In the genomic region with DNA sequence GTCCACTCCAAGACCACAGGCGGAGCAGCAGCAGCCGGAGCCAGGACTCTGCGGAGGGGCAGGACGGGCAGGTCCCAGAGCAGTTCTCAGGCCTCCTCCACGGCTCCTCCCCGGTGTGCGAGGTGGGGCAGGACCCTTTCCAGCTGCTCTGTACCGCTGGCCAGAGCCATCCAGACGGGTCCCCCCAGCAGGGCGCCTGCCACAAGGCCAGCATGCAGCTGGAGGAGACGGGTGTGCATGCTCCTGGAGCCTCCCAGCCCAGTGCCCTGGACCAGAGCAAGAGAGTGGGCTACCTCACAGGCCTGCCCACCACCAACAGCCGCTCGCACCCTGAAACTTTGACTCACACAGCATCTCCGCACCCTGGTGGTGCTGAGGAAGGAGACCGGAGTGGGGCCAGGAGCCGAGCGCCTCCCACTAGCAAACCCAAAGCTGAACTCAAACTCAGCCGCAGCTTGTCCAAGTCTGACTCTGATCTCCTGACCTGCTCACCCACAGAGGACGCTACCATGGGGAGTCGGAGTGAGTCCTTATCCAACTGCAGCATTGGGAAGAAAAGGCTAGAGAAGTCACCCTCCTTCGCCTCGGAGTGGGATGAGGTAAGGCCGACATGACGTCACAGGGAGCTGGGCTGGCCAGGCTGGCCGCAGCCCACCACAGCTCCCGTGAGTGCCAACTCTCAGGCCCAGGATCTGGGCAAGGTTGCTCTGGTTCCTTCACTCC, we compare ENCODE assay signal across 10 cellular contexts.
DNase-seq lines count a peak whose midpoint lies in the region; ATAC-seq, FAIRE-seq and TF ChIP-seq lines count a peak whose summit lies in the region.
"Had no signal": no experiment of that assay in that cellular context is flagged by ENCODE, and none has a peak within 500 bp of the region (broad histone marks: within the 10 kb centered on the region; RNA-seq: fewer than 3 reads in every experiment).

No MANE protein-coding gene starts in this region.

- peak; percentile 70 for ATAC-seq in left ventricle myocardium superior
- ATAC-seq in GM21528 (IDR thresholded peaks at IDR 0.05; ENCODE audit: low FRiP score, unreplicated experiment): no peak
- ATAC-seq: A549 had no signal

- TF ChIP-seq CTCF in breast epithelium (IDR thresholded peaks at IDR 0.05): no peak
- TF ChIP-seq CTCF in MCF 10A (IDR thresholded peaks at IDR 0.05; ENCODE audit: unreplicated experiment): no peak
- TF ChIP-seq CTCF in uterus (IDR thresholded peaks at IDR 0.05): no peak

- no peak overlapping the region for H2BK12ac ChIP-seq in trophoblast cell (ENCODE audit: low read length)

- no peak for TF ChIP-seq POLR2A in breast epithelium (IDR thresholded peaks at IDR 0.05)
- TF ChIP-seq POLR2A in uterus (IDR thresholded peaks at IDR 0.05): peak in 1 of 2 donors; percentile 30

- no peak overlapping the region for H2BK120ac ChIP-seq in trophoblast cell (ENCODE audit: insufficient read depth, low read length, poor library complexity)

- no peak overlapping the region for H3K4me3 Mint-ChIP-seq in MCF 10A (ENCODE audit: unreplicated experiment)

- no peak overlapping the region for H3K27ac Mint-ChIP-seq in MCF 10A (ENCODE audit: low read depth, unreplicated experiment)

- no TSS peak for BruUV-seq in MCF 10A (replicated peaks; lab: Mats Ljungman, UMichigan)

- H3K79me1 ChIP-seq in trophoblast cell (ENCODE audit: low read length): no peaks in the 10 kb centered on the region

- H3K9me3 ChIP-seq in breast epithelium: no peaks in the 10 kb centered on the region
- H3K9me3 ChIP-seq in trophoblast cell (ENCODE audit: insufficient read depth, low read depth, low read length): no peaks in the 10 kb centered on the region
- no peaks in the 10 kb centered on the region for H3K9me3 ChIP-seq in uterus
- H3K9me3 ChIP-seq: A549 had no signal

- peaks cover 14% of the 10 kb centered on the region in 2 donors for H3K4me1 ChIP-seq in breast epithelium
- H3K4me1 ChIP-seq in trophoblast cell (ENCODE audit: control insufficient read depth in 1 of 2, insufficient read depth in 2 of 2, low read length in 2 of 2): peaks cover 17 to 25% of the 10 kb centered on the region in 2 experiments
- no peaks in the 10 kb centered on the region for H3K4me1 ChIP-seq in uterus

- H3K4ac ChIP-seq in trophoblast cell (ENCODE audit: low read depth, low read length): peak overlapping the region; percentile 58

- H3K27me3 ChIP-seq in breast epithelium (no peaks in the 10 kb centered on the region), trophoblast cell (ENCODE audit: insufficient read depth, low read length) (no peaks in the 10 kb centered on the region), uterus (no peaks in the 10 kb centered on the region)

- no peak overlapping the region for H2AK5ac ChIP-seq in trophoblast cell (ENCODE audit: low read length)

- H3K4me3 ChIP-seq in breast epithelium: peak overlapping the region; percentile 51 to 68 (median 52)
- no peak overlapping the region for H3K4me3 ChIP-seq in trophoblast cell (ENCODE audit: low read depth, low read length)
- H3K4me3 ChIP-seq in uterus: peak overlapping the region; percentile 39 to 41
- H3K4me3 ChIP-seq: A549 had no signal

- H3K14ac ChIP-seq in trophoblast cell (ENCODE audit: low read length): no peak overlapping the region

- FAIRE-seq in RCC 7860 (lab: Jason Lieb, UNC): no peak
- FAIRE-seq: A549 had no signal

- DNase-seq in breast epithelium (ENCODE audit: low spot score in 2 of 2) (no peak), MCF 10A (ENCODE audit: unreplicated experiment) (no peak), left ventricle myocardium superior (peak; percentile 74), trophoblast cell (no peak), uterus (peak; percentile 70 to 73), RCC 7860 (ENCODE audit: low spot score) (no peak)
- DNase-seq in activated T-cell treated with anti-CD3 and anti-CD28 coated beads, Interleukin-2, amount 50 U/mL, for 48 hours: no peak
- DNase-seq: NCI-H2081 treated with DMSO at 0.1 percent for 48 hours had no signal

- H3K27ac ChIP-seq in breast epithelium (peak overlapping the region; percentile 79 to 95), trophoblast cell (ENCODE audit: low read depth, low read length) (no peak overlapping the region), uterus (peak overlapping the region; percentile 87 to 88)
- H3K27ac ChIP-seq: A549 had no signal

- no peaks in the 10 kb centered on the region for H3K9me3 Mint-ChIP-seq in MCF 10A (ENCODE audit: unreplicated experiment)

- no CpG with 5 or more reads among the region's 26 CpGs for WGBS in trophoblast cell (ENCODE audit: extremely low coverage, insufficient coverage, insufficient read length)

- no peak overlapping the region for H2BK5ac ChIP-seq in trophoblast cell (ENCODE audit: low read depth, low read length, poor library complexity)

- CTCF ChIA-PET in MCF 10A (lab: Yijun Ruan, JAX): interaction anchor here (1.1 kb wide), 1 partner anchor 31 kb away, joined by 3 read pairs; no protein-coding TSS in a partner anchor

- H4K8ac ChIP-seq in trophoblast cell (ENCODE audit: low read depth, low read length): no peak overlapping the region

- no peak overlapping the region for H3K18ac ChIP-seq in trophoblast cell (ENCODE audit: low read length)

- no peak overlapping the region for H3K23ac ChIP-seq in trophoblast cell (ENCODE audit: low read length)

- H4K91ac ChIP-seq in trophoblast cell (ENCODE audit: low read depth, low read length): no peak overlapping the region

- intact Hi-C loops in breast epithelium (cut with DNase I; ENCODE audit: low total_unique reads): no loop called here
- intact Hi-C loops in MCF 10A (cut with micrococcal nuclease): no loop called here
- intact Hi-C loops in left ventricle myocardium superior (cut with micrococcal nuclease): loop anchor here (10.0 kb wide), 1 partner anchor 47 kb away; no protein-coding TSS in a partner anchor
- intact Hi-C loops in uterus (cut with DNase I; ENCODE audit: low total_unique reads): no loop called here

- peaks cover 12% of the 10 kb centered on the region for H3K36me3 Mint-ChIP-seq in MCF 10A (ENCODE audit: insufficient read depth, unreplicated experiment)

- H3K36me3 ChIP-seq in breast epithelium (no peaks in the 10 kb centered on the region), trophoblast cell (ENCODE audit: control insufficient read depth in 1 of 2, insufficient read depth in 2 of 2, low read length in 2 of 2) (peaks cover 29 to 50% of the 10 kb centered on the region in 2 experiments), uterus (no peaks in the 10 kb centered on the region)

- H3K9ac ChIP-seq in trophoblast cell (ENCODE audit: low read length): no peak overlapping the region

- H3K4me1 Mint-ChIP-seq in MCF 10A (ENCODE audit: insufficient read depth, unreplicated experiment): no peaks in the 10 kb centered on the region

- no peaks in the 10 kb centered on the region for H3K27me3 Mint-ChIP-seq in MCF 10A (ENCODE audit: insufficient read depth, unreplicated experiment)

- H4K12ac ChIP-seq in trophoblast cell (ENCODE audit: low read depth, low read length): no peak overlapping the region

- H3K79me2 ChIP-seq in trophoblast cell (ENCODE audit: control insufficient read depth, insufficient read depth, low read length, poor library complexity): peaks cover 23% of the 10 kb centered on the region

- no peak overlapping the region for H3K4me2 ChIP-seq in trophoblast cell (ENCODE audit: low read length)
- H3K4me2 ChIP-seq: A549 had no signal

- no peak overlapping the region for H2AFZ ChIP-seq in trophoblast cell (ENCODE audit: insufficient read depth, low read length, poor library complexity)

- POLR2A ChIA-PET in MCF 10A (lab: Yijun Ruan, JAX): interaction anchor here (0.5 kb wide), 1 partner anchor 98 kb away, joined by 3 read pairs; no protein-coding TSS in a partner anchor

Comparison
In these comparisons a context has a peak if more than half of its experiments do, and no peak if none do; other contexts are left out.
1. DNase-seq: peak in left ventricle myocardium superior (single experiment) and uterus (2 of 2); none in breast epithelium (0 of 2), MCF 10A (single experiment), trophoblast cell (0 of 2), RCC 7860 (single experiment) and activated T-cell treated with anti-CD3 and anti-CD28 coated beads, Interleukin-2, amount 50 U/mL, for 48 hours (0 of 2).